9 cellular contexts compared by ENCODE assay signal in the genomic region with DNA sequence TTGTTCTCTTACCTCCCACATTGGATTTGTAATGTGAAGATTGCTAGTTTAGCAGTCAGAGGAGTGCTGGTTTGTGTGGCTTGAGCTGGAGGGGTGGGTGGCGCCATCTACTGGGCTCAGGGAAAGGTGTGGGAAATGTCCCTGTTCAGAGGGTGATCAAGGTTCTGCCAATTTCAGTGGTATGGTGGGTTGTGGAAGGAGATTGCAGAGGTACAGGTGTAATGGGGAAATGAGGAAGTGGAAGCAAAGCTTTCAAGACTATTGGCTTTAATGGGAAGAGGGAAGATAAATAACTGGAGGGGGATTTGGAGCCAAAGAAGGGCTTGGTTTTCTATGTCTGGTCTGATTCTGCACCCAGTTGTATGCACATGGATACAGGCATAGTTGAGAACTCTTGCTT.
A peak's percentile ranks its signal among the peaks of the same experiment; 100 is the strongest.
DNase-seq lines count a peak whose midpoint lies in the region; ATAC-seq, FAIRE-seq and TF ChIP-seq lines count a peak whose summit lies in the region.
"Had no signal": no experiment of that assay in that cellular context is flagged by ENCODE, and none has a peak within 500 bp of the region (broad histone marks: within the 10 kb centered on the region; RNA-seq: fewer than 3 reads in every experiment).

No MANE protein-coding gene starts in this region.

- H4K20me1 ChIP-seq in Loucy (ENCODE audit: insufficient read depth, low read length, poor library complexity, severe bottlenecking) (no peaks in the 10 kb centered on the region), SK-N-SH (ENCODE audit: insufficient read depth) (no peaks in the 10 kb centered on the region), GM12878 (ENCODE audit: control insufficient read depth, insufficient read depth) (no peaks in the 10 kb centered on the region)

- no peaks in the 10 kb centered on the region for H3K4me1 ChIP-seq in Loucy (ENCODE audit: insufficient read depth, low read length, poor library complexity, severe bottlenecking)
- peaks cover 0 to 23% of the 10 kb centered on the region in 2 experiments; a peak in 2 of 4 replicates for H3K4me1 ChIP-seq in SK-N-SH (ENCODE audit: control insufficient read depth in 1 of 2, insufficient read depth in 2 of 2, low read depth in 1 of 2, low read length in 1 of 2)
- no peaks in the 10 kb centered on the region for H3K4me1 ChIP-seq in GM12878 (ENCODE audit: control insufficient read depth, insufficient read depth, low read length)

- SMC1A ChIA-PET in GM12878 (lab: Charles Lee; ENCODE audit: uncharacterized antibody, unreplicated experiment) = interaction anchor here (1.2 to 3.7 kb wide), 5 partner anchors 27 to 480 kb away, joined by 3 to 20 read pairs (median 7); no protein-coding TSS in a partner anchor

- intact Hi-C loops in GM12878 (cut with micrococcal nuclease; ENCODE audit: unreplicated experiment) = loop anchor here (1.0 to 2.0 kb wide), 2 partner anchors 91 to 481 kb away; no protein-coding TSS in a partner anchor

- no peak overlapping the region for H3K4me2 ChIP-seq in Loucy (ENCODE audit: low read depth, low read length, poor library complexity, severe bottlenecking)
- H3K4me2 ChIP-seq in SK-N-SH = no peak overlapping the region
- H3K4me2 ChIP-seq in GM12878 (ENCODE audit: control insufficient read depth, insufficient read depth) = no peak overlapping the region

- peak; percentile 70 for FAIRE-seq in GM12878 (lab: Jason Lieb, UNC)

- DNase-seq in Caki2 (ENCODE audit: low read depth) (peak; percentile 36), SK-N-SH (peak; percentile 64), GM12878 (ENCODE audit: low read depth, low spot score) (no peak), iPS-NIHi7 (ENCODE audit: extremely low spot score) (peak; percentile 86)
- peak; percentile 50 for DNase-seq in stimulated activated CD4-positive, alpha-beta T cell treated with anti-CD3 and anti-CD28 coated beads, Interleukin-1b, Interleukin-23, amount 100 ng/mL, for 48 hours
- DNase-seq: activated B cell treated with CpG ODN at 0.5 μM for 24 hours had no signal

- CTCF ChIA-PET in SK-N-SH (lab: Yijun Ruan, JAX) (interaction anchor here (0.5 to 3.9 kb wide), 31 partner anchors 9 to 1184 kb away, joined by 3 to 34 read pairs (median 5); no protein-coding TSS in a partner anchor), GM12878 (lab: Yijun Ruan, JAX) (interaction anchor here (0.8 to 5.4 kb wide), 24 partner anchors 9 to 1509 kb away, joined by 3 to 52 read pairs (median 4); no protein-coding TSS in a partner anchor)

- RAD21 ChIA-PET in GM12878 (lab: Charles Lee; ENCODE audit: unreplicated experiment) = interaction anchor here (0.8 to 1.4 kb wide), 4 partner anchors 113 to 502 kb away, joined by 3 to 20 read pairs (median 4); no protein-coding TSS in a partner anchor

- H3K9me3 ChIP-seq in Loucy (ENCODE audit: insufficient read depth, low read depth, low read length) (no peaks in the 10 kb centered on the region), SK-N-SH (no peaks in the 10 kb centered on the region), GM12878 (replicated peaks; ENCODE audit: control insufficient read depth, insufficient read depth, low read length) (no peaks in the 10 kb centered on the region)

- H3K9ac ChIP-seq in Loucy (ENCODE audit: low read depth, low read length, poor library complexity, severe bottlenecking) (no peak overlapping the region), SK-N-SH (no peak overlapping the region), GM12878 (ENCODE audit: control insufficient read depth, insufficient read depth, low read length) (no peak overlapping the region)

- peak; percentile 78 for ATAC-seq in GM21360 (IDR thresholded peaks at IDR 0.05; ENCODE audit: unreplicated experiment)
- peak; percentile 97 for ATAC-seq in GM12878
- no peak for ATAC-seq in GM18505 (IDR thresholded peaks at IDR 0.05; ENCODE audit: unreplicated experiment)

- 8% methylated on average over 1 of the region's 1 CpG for WGBS in SK-N-SH (ENCODE audit: low lambda C conversion rate)
- 0% methylated on average over 1 of the region's 1 CpG for WGBS in GM12878 (ENCODE audit: insufficient coverage, insufficient replicate concordance, low lambda C conversion rate, missing lambda C conversion rate)

- H3K9me2 ChIP-seq in Loucy (replicated peaks; ENCODE audit: low read depth, low read length) (no peaks in the 10 kb centered on the region), SK-N-SH (no peaks in the 10 kb centered on the region)

- H2AFZ ChIP-seq in Loucy (ENCODE audit: low read length) (no peak overlapping the region), SK-N-SH (ENCODE audit: low read depth) (no peak overlapping the region), GM12878 (ENCODE audit: control insufficient read depth, low read depth, low read length) (no peak overlapping the region)

- TF ChIP-seq POLR2A in GM12878 (IDR thresholded peaks at IDR 0.05; ENCODE audit: low read depth, low read length) (no peak), GM18505 (IDR thresholded peaks at IDR 0.05; ENCODE audit: borderline replicate concordance, extremely low read depth, insufficient read depth, insufficient read length) (no peak)

- no peaks in the 10 kb centered on the region for H3K36me3 ChIP-seq in Loucy (ENCODE audit: insufficient read depth, low read length)
- H3K36me3 ChIP-seq in SK-N-SH (replicated peaks in 1 of 2; ENCODE audit: control insufficient read depth in 1 of 2, insufficient read depth in 2 of 2, low read length in 1 of 2) = peaks cover 34 to 55% of the 10 kb centered on the region in 2 experiments
- no peaks in the 10 kb centered on the region for H3K36me3 ChIP-seq in GM12878 (ENCODE audit: control insufficient read depth in 2 of 2, insufficient read depth in 2 of 2, low read length in 1 of 2)

- H3K79me2 ChIP-seq in Loucy (ENCODE audit: insufficient read depth, low read length) = no peaks in the 10 kb centered on the region
- H3K79me2 ChIP-seq in SK-N-SH (ENCODE audit: insufficient read depth) = no peaks in the 10 kb centered on the region
- no peaks in the 10 kb centered on the region for H3K79me2 ChIP-seq in GM12878 (ENCODE audit: control insufficient read depth, insufficient read depth, low read length)

- BruUV-seq in GM12878 (replicated peaks; lab: Mats Ljungman, UMichigan) = no TSS peak

- H3F3A ChIP-seq in Loucy (ENCODE audit: low read depth) = no peaks in the 10 kb centered on the region
- H3F3A ChIP-seq in SK-N-SH (replicated peaks; ENCODE audit: insufficient read depth) = peaks cover 35% of the 10 kb centered on the region

- TF ChIP-seq CTCF in Loucy (conservative IDR thresholded peaks at IDR 0.05; ENCODE audit: low read length) (peak; percentile 96), SK-N-SH (IDR thresholded peaks at IDR 0.05) (peak; percentile 88), GM12878 (IDR thresholded peaks at IDR 0.05 in 2 of 3, conservative IDR thresholded peaks at IDR 0.05 in 1 of 3; ENCODE audit: control insufficient read depth in 2 of 3, extremely low read depth in 1 of 3, insufficient read depth in 1 of 3, low read depth in 3 of 3, low read length in 3 of 3) (peak; percentile 75 to 89 (median 83))

- TF ChIP-seq RAD21 in SK-N-SH (IDR thresholded peaks at IDR 0.05; ENCODE audit: low read length) (peak; percentile 73), GM12878 (IDR thresholded peaks at IDR 0.05; ENCODE audit: insufficient read depth, low read depth, low read length) (peak; percentile 66)

- TF ChIP-seq EP300 in SK-N-SH (IDR thresholded peaks at IDR 0.05; ENCODE audit: borderline replicate concordance in 1 of 2, low read depth in 1 of 2, low read length in 1 of 2) (no peak), GM12878 (IDR thresholded peaks at IDR 0.05; ENCODE audit: borderline replicate concordance in 1 of 2, control insufficient read depth in 1 of 2, low read depth in 2 of 2, low read length in 2 of 2) (no peak)

- in situ Hi-C loops in Caki2 (cut with HindIII; ENCODE audit: low pct_unique_long_range_greater_than_20kb, low sequenced_read_pairs) (no loop called here), GM12878 (cut with MboI) (no loop called here)

- H3K27ac ChIP-seq in SK-N-SH (ENCODE audit: low read depth in 2 of 2, low read length in 1 of 2) = no peak overlapping the region
- H3K27ac ChIP-seq in GM12878 (ENCODE audit: control insufficient read depth, insufficient read depth) = no peak overlapping the region

- H3K27me3 ChIP-seq in Loucy (ENCODE audit: insufficient read depth, low read length, poor library complexity, severe bottlenecking) = no peaks in the 10 kb centered on the region
- H3K27me3 ChIP-seq in SK-N-SH (ENCODE audit: insufficient read depth) = no peaks in the 10 kb centered on the region
- H3K27me3 ChIP-seq in GM12878 (replicated peaks in 1 of 2; ENCODE audit: control insufficient read depth in 2 of 2, insufficient read depth in 2 of 2, low read length in 1 of 2) = no peaks in the 10 kb centered on the region

- POLR2A ChIA-PET in SK-N-SH (lab: Yijun Ruan, JAX) = no interaction called here
- POLR2A ChIA-PET in GM12878 (lab: Charles Lee) = no interaction called here

- H3K4me3 ChIP-seq in Loucy (ENCODE audit: low read length, poor library complexity, severe bottlenecking) (no peak overlapping the region), SK-N-SH (ENCODE audit: low read depth in 2 of 2, low read length in 1 of 2) (no peak overlapping the region; a peak in 1 of 4 replicates), GM12878 (no peak overlapping the region)

TF ChIP-seq in SK-N-SH, 30 proteins besides CTCF, POLR2A, EP300 and RAD21 (continues in another document):
- peak; percentile 59 for TF ChIP-seq SMC3 (IDR thresholded peaks at IDR 0.05; ENCODE audit: low read depth, low read length)
- TF ChIP-seq TEAD4 (IDR thresholded peaks at IDR 0.05; ENCODE audit: borderline replicate concordance, insufficient read depth) = no peak

TF ChIP-seq in GM12878, 131 proteins besides CTCF, POLR2A, EP300 and RAD21 (continues in another document):
- TF ChIP-seq YY1 (IDR thresholded peaks at IDR 0.05; ENCODE audit: low read depth, low read length) (0 out of 2 replicates have a peak, but pooled peaks have one; percentile 14), NRF1 (conservative IDR thresholded peaks at IDR 0.05; ENCODE audit: low read depth, low read length) (no peak), IRF4 (IDR thresholded peaks at IDR 0.05; ENCODE audit: low read depth, low read length) (no peak), MXI1 (IDR thresholded peaks at IDR 0.05; ENCODE audit: low read depth, low read length) (no peak), ZNF24 (IDR thresholded peaks at IDR 0.05) (no peak)
